24 cellular contexts compared by ENCODE assay signal in genomic region chr2:162197095-162197825, GRCh38. TPM values are rescaled to one million over a fixed set of nuclear protein-coding genes. Genes with fewer than 3 reads are reported as not detected.
DNase-seq lines count a peak whose midpoint lies in the region; ATAC-seq and TF ChIP-seq lines count a peak whose summit lies in the region.
"Had no signal": no experiment of that assay in that cellular context is flagged by ENCODE, and none has a peak within 500 bp of the region (broad histone marks: within the 10 kb centered on the region; RNA-seq: fewer than 3 reads in every experiment).

No MANE protein-coding gene starts in this region.

- BruUV-seq in MCF 10A (replicated peaks; lab: Mats Ljungman, UMichigan) = no TSS peak

- H3K4me3 Mint-ChIP-seq in MCF 10A (ENCODE audit: unreplicated experiment) = no peak overlapping the region
- H3K4me3 Mint-ChIP-seq: activated CD8-positive, alpha-beta T cell treated with anti-CD3 and anti-CD28 coated beads for 36 hours; CD4-positive, CD25-positive, alpha-beta regulatory T cell; memory B cell; naive thymus-derived CD8-positive, alpha-beta T cell; stimulated activated memory B cell treated with anti-CD40 and anti-IgM and Interleukin-4, amounts not matched to agents 10 μg/mL and 1 μg/mL and 100 μg/mL, for 72 hours; T-helper 17 cell had no signal

- intact Hi-C loops in MCF 10A (cut with micrococcal nuclease) (no loop called here), breast epithelium (cut with DNase I; ENCODE audit: low total_unique reads) (no loop called here)

- H3K4me1 ChIP-seq in breast epithelium = no peaks in the 10 kb centered on the region
- H3K4me1 ChIP-seq: colonic mucosa, heart left ventricle, tibial nerve had no signal

- no peaks in the 10 kb centered on the region for H3K27me3 Mint-ChIP-seq in MCF 10A (ENCODE audit: insufficient read depth, unreplicated experiment)

- no peaks in the 10 kb centered on the region for H3K9me3 ChIP-seq in breast epithelium
- H3K9me3 ChIP-seq: colonic mucosa, heart left ventricle, tibial nerve had no signal

- POLR2A ChIA-PET in MCF 10A (lab: Yijun Ruan, JAX) = no interaction called here

- H3K36me3 Mint-ChIP-seq in MCF 10A (ENCODE audit: insufficient read depth, unreplicated experiment) = peaks cover 7% of the 10 kb centered on the region
- H3K36me3 Mint-ChIP-seq: CD4-positive, CD25-positive, alpha-beta regulatory T cell; memory B cell; naive thymus-derived CD8-positive, alpha-beta T cell; stimulated activated memory B cell treated with anti-CD40 and anti-IgM and Interleukin-4, amounts not matched to agents 10 μg/mL and 1 μg/mL and 100 μg/mL, for 72 hours had no signal

- H3K27me3 ChIP-seq in breast epithelium = no peaks in the 10 kb centered on the region
- H3K27me3 ChIP-seq: colonic mucosa, heart left ventricle, tibial nerve had no signal

- TF ChIP-seq CTCF in MCF 10A (IDR thresholded peaks at IDR 0.05; ENCODE audit: unreplicated experiment) = no peak
- no peak for TF ChIP-seq CTCF in breast epithelium (IDR thresholded peaks at IDR 0.05)
- TF ChIP-seq CTCF in fibroblast of the aortic adventitia (IDR thresholded peaks at IDR 0.05; ENCODE audit: insufficient read depth, low read length) = no peak

- ATAC-seq in GM21528 (IDR thresholded peaks at IDR 0.05; ENCODE audit: low FRiP score, unreplicated experiment) = no peak
- ATAC-seq in esophagus mucosa = no peak
- ATAC-seq: activated CD8-positive, alpha-beta T cell treated with anti-CD3 and anti-CD28 coated beads for 36 hours; heart left ventricle; naive thymus-derived CD8-positive, alpha-beta T cell; Right ventricle myocardium inferior; stimulated activated memory B cell treated with anti-CD40 and anti-IgM and Interleukin-4, amounts not matched to agents 10 μg/mL and 1 μg/mL and 100 μg/mL, for 72 hours; T-helper 17 cell had no signal

- H3K4me1 Mint-ChIP-seq in MCF 10A (ENCODE audit: insufficient read depth, unreplicated experiment) = no peaks in the 10 kb centered on the region
- H3K4me1 Mint-ChIP-seq: CD4-positive, CD25-positive, alpha-beta regulatory T cell; memory B cell; naive thymus-derived CD8-positive, alpha-beta T cell; stimulated activated memory B cell treated with anti-CD40 and anti-IgM and Interleukin-4, amounts not matched to agents 10 μg/mL and 1 μg/mL and 100 μg/mL, for 72 hours; T-helper 17 cell had no signal

- no peak for TF ChIP-seq POLR2A in breast epithelium (IDR thresholded peaks at IDR 0.05)

- H3K4me3 ChIP-seq in breast epithelium (no peak overlapping the region), fibroblast of the aortic adventitia (ENCODE audit: low read depth, low read length) (no peak overlapping the region)
- H3K4me3 ChIP-seq: colonic mucosa, heart left ventricle, tibial nerve had no signal

- no peak overlapping the region for H3K27ac Mint-ChIP-seq in MCF 10A (ENCODE audit: low read depth, unreplicated experiment)
- H3K27ac Mint-ChIP-seq: activated CD8-positive, alpha-beta T cell treated with anti-CD3 and anti-CD28 coated beads for 36 hours; CD4-positive, CD25-positive, alpha-beta regulatory T cell; memory B cell; naive thymus-derived CD8-positive, alpha-beta T cell; progenitor cell of endocrine pancreas; stimulated activated memory B cell treated with anti-CD40 and anti-IgM and Interleukin-4, amounts not matched to agents 10 μg/mL and 1 μg/mL and 100 μg/mL, for 72 hours; T-helper 17 cell had no signal

- H3K9me3 Mint-ChIP-seq in MCF 10A (ENCODE audit: unreplicated experiment) = no peaks in the 10 kb centered on the region
- H3K9me3 Mint-ChIP-seq: activated CD8-positive, alpha-beta T cell treated with anti-CD3 and anti-CD28 coated beads for 36 hours; CD4-positive, CD25-positive, alpha-beta regulatory T cell; memory B cell; naive thymus-derived CD8-positive, alpha-beta T cell; stimulated activated memory B cell treated with anti-CD40 and anti-IgM and Interleukin-4, amounts not matched to agents 10 μg/mL and 1 μg/mL and 100 μg/mL, for 72 hours had no signal

- CTCF ChIA-PET in MCF 10A (lab: Yijun Ruan, JAX) = interaction anchor here (0.8 to 1.2 kb wide), 4 partner anchors 41 to 103 kb away, joined by 3 to 4 read pairs (median 4); no protein-coding TSS in a partner anchor

- H3K27ac ChIP-seq in breast epithelium = no peak overlapping the region
- H3K27ac ChIP-seq: 22Rv1, colonic mucosa, heart left ventricle, tibial nerve had no signal

- DNase-seq in MCF 10A (ENCODE audit: unreplicated experiment) (peak; percentile 11), breast epithelium (ENCODE audit: low spot score in 2 of 2) (no peak), astrocyte of the hippocampus (ENCODE audit: low read depth, low spot score) (peak; percentile 59), fibroblast of the aortic adventitia (ENCODE audit: low read depth) (peak; percentile 65), DMS153 (lab: John Stamatoyannopoulos, UW) (no peak), cerebellar cortex (ENCODE audit: low spot score) (no peak)
- DNase-seq: activated CD8-positive, alpha-beta T cell treated with anti-CD3 and anti-CD28 coated beads for 36 hours; CD4-positive, CD25-positive, alpha-beta regulatory T cell; colonic mucosa; DMS79 treated with DMSO at 0.1 percent for 48 hours; heart left ventricle; naive thymus-derived CD8-positive, alpha-beta T cell; NCI-H187 treated with DMSO at 0.1 percent for 48 hours; stimulated activated CD4-positive, alpha-beta T cell treated with anti-CD3 and anti-CD28 coated beads, Interleukin-12 subunit alpha, Interleukin-12 subunit beta, amount 100 ng/mL, for 4 hours; T-helper 17 cell had no signal

- no peaks in the 10 kb centered on the region for H3K36me3 ChIP-seq in breast epithelium
- H3K36me3 ChIP-seq: colonic mucosa, tibial nerve had no signal

RNA-seq across cellular contexts. Expression of gene GCG, which starts 45.2 kb away (rescaled TPM):
- total RNA-seq in MCF 10A (2022) (not detected in 2 replicates), breast epithelium (not detected), fibroblast of the aortic adventitia (ENCODE audit: low replicate concordance) (not detected in 2 replicates), esophagus mucosa (not detected)
- total RNA-seq: activated CD8-positive, alpha-beta T cell treated with anti-CD3 and anti-CD28 coated beads for 36 hours; CD4-positive, CD25-positive, alpha-beta regulatory T cell; heart left ventricle; naive thymus-derived CD8-positive, alpha-beta T cell; NCI-H460; Right ventricle myocardium inferior; T-helper 17 cell had no signal

RNA-seq across cellular contexts. Expression of gene FAP, which starts 46.0 kb away (rescaled TPM):
- total RNA-seq in MCF 10A (2022) (8.7 and 12.1 TPM in 2 replicates), breast epithelium (10 to 100 TPM; 14.4 to 36.0 (median 22.4) TPM), fibroblast of the aortic adventitia (ENCODE audit: low replicate concordance) (150 and 228 TPM in 2 replicates), esophagus mucosa (1.3 TPM)
- total RNA-seq: activated CD8-positive, alpha-beta T cell treated with anti-CD3 and anti-CD28 coated beads for 36 hours; CD4-positive, CD25-positive, alpha-beta regulatory T cell; naive thymus-derived CD8-positive, alpha-beta T cell; NCI-H460; progenitor cell of endocrine pancreas; T-helper 17 cell had no signal

Comparison
In these comparisons a context has a peak if more than half of its experiments do, and no peak if none do; other contexts are left out.
1. DNase-seq: peak in MCF 10A (single experiment), astrocyte of the hippocampus (single experiment) and fibroblast of the aortic adventitia (single experiment); none in breast epithelium (0 of 2), DMS153 (single experiment) and cerebellar cortex (single experiment).